In genomic region chr16:9096416-9096952, GRCh38 we compare ENCODE assay signal across 12 cellular contexts. TPM values are rescaled to one million over a fixed set of nuclear protein-coding genes. Genes with fewer than 3 reads are reported as not detected.
DNase-seq lines count a peak whose midpoint lies in the region; ATAC-seq and TF ChIP-seq lines count a peak whose summit lies in the region.
"Had no signal": no experiment of that assay in that cellular context is flagged by ENCODE, and none has a peak within 500 bp of the region (broad histone marks: within the 10 kb centered on the region; RNA-seq: fewer than 3 reads in every experiment).

No MANE protein-coding gene starts in this region.

- WGBS in psoas muscle, 3 donors: 66 to 74% (median 67%) methylated on average over 2 of the region's 2 CpGs

- no peaks in the 10 kb centered on the region for H3K27me3 Mint-ChIP-seq in activated CD4-positive, alpha-beta T cell treated with anti-CD3 and anti-CD28 coated beads, Interleukin-2, amount 10 ng/mL, durations not matched to agents 7 days and 5 days
- no peaks in the 10 kb centered on the region for H3K27me3 Mint-ChIP-seq in chondrocyte (ENCODE audit: low read depth)

- POLR2A ChIA-PET in activated CD4-positive, alpha-beta T cell treated with anti-CD3 and anti-CD28 coated beads, Interleukin-2, amount 10 ng/mL, durations not matched to agents 7 days and 5 days (lab: Charles Lee): no interaction called here

- peak overlapping the region; percentile 55 for H3K4me3 Mint-ChIP-seq in activated CD4-positive, alpha-beta T cell treated with anti-CD3 and anti-CD28 coated beads, Interleukin-2, amount 10 ng/mL, durations not matched to agents 7 days and 5 days
- peak overlapping the region; percentile 32 for H3K4me3 Mint-ChIP-seq in chondrocyte (ENCODE audit: unreplicated experiment)

- no peaks in the 10 kb centered on the region for H3K9me2 ChIP-seq in Loucy (replicated peaks; ENCODE audit: low read depth, low read length)

- H3K27ac ChIP-seq in psoas muscle: no peak overlapping the region
- H3K27ac ChIP-seq: colonic mucosa had no signal

- no peak for ATAC-seq in psoas muscle
- no peak for ATAC-seq in HG03457 (IDR thresholded peaks at IDR 0.05; ENCODE audit: unreplicated experiment)

- peak overlapping the region; percentile 96 for H3K4me2 ChIP-seq in Loucy (ENCODE audit: low read depth, low read length, poor library complexity, severe bottlenecking)

- H4K20me1 ChIP-seq in Loucy (ENCODE audit: insufficient read depth, low read length, poor library complexity, severe bottlenecking): peaks cover 78% of the 10 kb centered on the region

- H3K9me3 ChIP-seq in Loucy (ENCODE audit: insufficient read depth, low read depth, low read length) (no peaks in the 10 kb centered on the region), psoas muscle (no peaks in the 10 kb centered on the region)
- H3K9me3 ChIP-seq: colonic mucosa had no signal

- no peak overlapping the region for H2AFZ ChIP-seq in Loucy (ENCODE audit: low read length)

- H3K27ac Mint-ChIP-seq in activated CD4-positive, alpha-beta T cell treated with anti-CD3 and anti-CD28 coated beads, Interleukin-2, amount 10 ng/mL, durations not matched to agents 7 days and 5 days: no peak overlapping the region
- peak overlapping the region; percentile 17 for H3K27ac Mint-ChIP-seq in chondrocyte (ENCODE audit: unreplicated experiment)

- CTCF ChIA-PET in activated CD4-positive, alpha-beta T cell treated with anti-CD3 and anti-CD28 coated beads, Interleukin-2, amount 10 ng/mL, durations not matched to agents 7 days and 5 days (lab: Charles Lee): no interaction called here

- H3F3A ChIP-seq in Loucy (ENCODE audit: low read depth): no peaks in the 10 kb centered on the region

- H3K4me1 ChIP-seq in Loucy (ENCODE audit: insufficient read depth, low read length, poor library complexity, severe bottlenecking) (peaks cover 34% of the 10 kb centered on the region), psoas muscle (peaks cover 75% of the 10 kb centered on the region)

- peaks cover 77% of the 10 kb centered on the region for H3K36me3 Mint-ChIP-seq in activated CD4-positive, alpha-beta T cell treated with anti-CD3 and anti-CD28 coated beads, Interleukin-2, amount 10 ng/mL, durations not matched to agents 7 days and 5 days (ENCODE audit: low read depth)
- H3K36me3 Mint-ChIP-seq in chondrocyte (ENCODE audit: low read depth): peaks cover 24% of the 10 kb centered on the region

- intact Hi-C loops in psoas muscle (cut with DNase I): loop anchor here in 1 of 2 donors (10.0 kb wide), 1 partner anchor 212 kb away; the partner anchor contains the start of gene LITAFD

- H3K4me1 Mint-ChIP-seq in activated CD4-positive, alpha-beta T cell treated with anti-CD3 and anti-CD28 coated beads, Interleukin-2, amount 10 ng/mL, durations not matched to agents 7 days and 5 days: peaks cover 72% of the 10 kb centered on the region
- peaks cover 76% of the 10 kb centered on the region for H3K4me1 Mint-ChIP-seq in chondrocyte (ENCODE audit: low read depth)

- peaks cover 98% of the 10 kb centered on the region for H3K79me2 ChIP-seq in Loucy (ENCODE audit: insufficient read depth, low read length)

- H3K4me3 ChIP-seq in Loucy (ENCODE audit: low read length, poor library complexity, severe bottlenecking) (peak overlapping the region; percentile 91), psoas muscle (peak overlapping the region; percentile 89), H7 (ENCODE audit: insufficient read depth, low read depth, low read length) (no peak overlapping the region)
- H3K4me3 ChIP-seq: colonic mucosa had no signal

- DNase-seq in activated CD4-positive, alpha-beta T cell treated with anti-CD3 and anti-CD28 coated beads, Interleukin-2, amount 10 ng/mL, durations not matched to agents 7 days and 5 days: no peak
- no peak for DNase-seq in activated CD4-positive, alpha-beta T cell treated with anti-CD3 and anti-CD28 coated beads, Interleukin-2, amount 50 U/mL, for 48 hours
- no peak for DNase-seq in chondrocyte (ENCODE audit: low spot score)
- no peak for DNase-seq in psoas muscle
- DNase-seq in H7: no peak
- no peak for DNase-seq in NCI-H774 (lab: John Stamatoyannopoulos, UW)
- DNase-seq: colonic mucosa; foreskin fibroblast; NCI-H187 treated with DMSO at 0.1 percent for 48 hours; stimulated activated naive CD4-positive, alpha-beta T cell treated with Interleukin-2 at 50 U/mL for 16 hours had no signal

- H3K27me3 ChIP-seq in Loucy (ENCODE audit: insufficient read depth, low read length, poor library complexity, severe bottlenecking) (no peaks in the 10 kb centered on the region), psoas muscle (ENCODE audit: insufficient read depth in 3 of 3, low read length in 2 of 3) (no peaks in the 10 kb centered on the region), H7 (ENCODE audit: control insufficient read depth, insufficient read depth, low read length) (no peaks in the 10 kb centered on the region)
- H3K27me3 ChIP-seq: colonic mucosa had no signal

- no peak overlapping the region for H3K9ac ChIP-seq in Loucy (ENCODE audit: low read depth, low read length, poor library complexity, severe bottlenecking)

- H3K36me3 ChIP-seq in Loucy (ENCODE audit: insufficient read depth, low read length) (no peaks in the 10 kb centered on the region), psoas muscle (ENCODE audit: insufficient read depth in 1 of 2, low read depth in 1 of 2) (peaks cover 2 to 26% of the 10 kb centered on the region in 2 donors), H7 (replicated peaks; ENCODE audit: control insufficient read depth, insufficient read depth, low read length) (peaks cover 9% of the 10 kb centered on the region)
- H3K36me3 ChIP-seq: colonic mucosa had no signal

- no peaks in the 10 kb centered on the region for H3K9me3 Mint-ChIP-seq in activated CD4-positive, alpha-beta T cell treated with anti-CD3 and anti-CD28 coated beads, Interleukin-2, amount 10 ng/mL, durations not matched to agents 7 days and 5 days
- no peaks in the 10 kb centered on the region for H3K9me3 Mint-ChIP-seq in chondrocyte (ENCODE audit: low read depth)

- TF ChIP-seq CTCF in Loucy (conservative IDR thresholded peaks at IDR 0.05; ENCODE audit: low read length) (no peak), chondrocyte (IDR thresholded peaks at IDR 0.05) (no peak), psoas muscle (IDR thresholded peaks at IDR 0.05) (no peak)

RNA-seq across cellular contexts. Expression of gene HAPSTR1, which starts 5.0 kb away (rescaled TPM):
- total RNA-seq in activated CD4-positive, alpha-beta T cell treated with anti-CD3 and anti-CD28 coated beads, Interleukin-2, amount 10 ng/mL, durations not matched to agents 7 days and 5 days: 10 to 100 TPM; 55.0 to 55.6 TPM
- 82.5 to 84.3 TPM (median 83.0 TPM) in 3 replicates for total RNA-seq in chondrocyte
- 10 to 100 TPM; 54.5 to 80.0 (median 73.5) TPM for total RNA-seq in psoas muscle
- 10 to 100 TPM; 15.1 to 44.5 (median 18.2) TPM for polyA plus RNA-seq in psoas muscle
- 40.3 and 44.0 TPM in 2 replicates for total RNA-seq in H7 (2014; rRNA removed; shearing (Covaris generic))
